In the genomic region with DNA sequence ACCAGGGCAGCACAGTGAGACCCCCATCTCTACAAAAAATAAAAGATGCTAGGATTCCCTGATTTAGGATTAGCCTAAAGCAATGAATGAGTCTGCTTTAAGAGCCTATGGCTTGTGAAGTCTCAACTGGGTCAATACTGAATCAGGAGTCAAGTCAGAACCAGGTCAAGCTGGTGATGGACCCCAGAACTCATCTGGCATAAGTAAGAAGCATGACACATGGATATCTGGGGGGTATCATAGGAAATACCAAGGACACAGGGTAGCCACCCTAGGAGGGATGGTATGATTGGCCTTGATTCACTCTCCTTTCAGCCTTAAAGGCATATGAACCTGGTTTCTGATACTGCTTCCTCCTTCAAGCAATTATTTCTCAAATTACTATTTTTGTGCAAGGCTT, we compare ENCODE assay signal across 16 cellular contexts.
"Had no signal": no experiment of that assay in that cellular context is flagged by ENCODE, and none has a peak within 500 bp of the region (broad histone marks: within the 10 kb centered on the region; RNA-seq: fewer than 3 reads in every experiment).

No MANE protein-coding gene starts in this region.

- H3K36me3 Mint-ChIP-seq: WTC11 had no signal

- H3K36me3 ChIP-seq: colonic mucosa, gastrocnemius medialis, left lung, ovary, thoracic aorta had no signal

- DNase-seq: activated CD4-positive, alpha-beta T cell treated with anti-CD3 and anti-CD28 coated beads, Interleukin-2, amount 10 ng/mL, durations not matched to agents 7 days and 5 days; activated CD8-positive, alpha-beta memory T cell treated with anti-CD3 and anti-CD28 coated beads, Interleukin-2, amount 50 U/mL, for 4 hours; activated effector memory CD4-positive, alpha-beta T cell treated with Interleukin-2 at 50 U/mL for 16 hours; activated naive CD8-positive, alpha-beta T cell treated with anti-CD3 and anti-CD28 coated beads, Interleukin-2, amount 10 ng/mL, durations not matched to agents 7 days and 5 days; colonic mucosa; effector CD4-positive, alpha-beta T cell; gastrocnemius medialis; left lung; ovary; stimulated activated CD4-positive, alpha-beta T cell treated with anti-CD3 and anti-CD28 coated beads, Interleukin-2, amount 100 ng/mL, for 48 hours; stomach had no signal

- H3K27me3 ChIP-seq: colonic mucosa, gastrocnemius medialis, left lung, ovary, SJSA1, stomach had no signal

- H3K9me3 Mint-ChIP-seq: WTC11 had no signal

- H3K4me3 Mint-ChIP-seq: activated CD4-positive, alpha-beta T cell treated with anti-CD3 and anti-CD28 coated beads, Interleukin-2, amount 10 ng/mL, durations not matched to agents 7 days and 5 days; activated naive CD8-positive, alpha-beta T cell treated with anti-CD3 and anti-CD28 coated beads, Interleukin-2, amount 10 ng/mL, durations not matched to agents 7 days and 5 days; WTC11 had no signal

- H3K4me3 ChIP-seq: colonic mucosa, gastrocnemius medialis, left lung, ovary, SJSA1, stomach, thoracic aorta had no signal

- H3K4me1 ChIP-seq: colonic mucosa, gastrocnemius medialis, left lung had no signal

- FAIRE-seq: endothelial cell of umbilical vein, keratinocyte had no signal

- ATAC-seq: gastrocnemius medialis, left lung, WTC11 had no signal

- H3K27ac Mint-ChIP-seq: activated CD4-positive, alpha-beta T cell treated with anti-CD3 and anti-CD28 coated beads, Interleukin-2, amount 10 ng/mL, durations not matched to agents 7 days and 5 days; activated naive CD8-positive, alpha-beta T cell treated with anti-CD3 and anti-CD28 coated beads, Interleukin-2, amount 10 ng/mL, durations not matched to agents 7 days and 5 days; WTC11 had no signal

- H3K9me3 ChIP-seq: colonic mucosa, gastrocnemius medialis, left lung, ovary, SJSA1, stomach, thoracic aorta had no signal

- H3K4me1 Mint-ChIP-seq: WTC11 had no signal

- H3K27me3 Mint-ChIP-seq: activated CD4-positive, alpha-beta T cell treated with anti-CD3 and anti-CD28 coated beads, Interleukin-2, amount 10 ng/mL, durations not matched to agents 7 days and 5 days; activated naive CD8-positive, alpha-beta T cell treated with anti-CD3 and anti-CD28 coated beads, Interleukin-2, amount 10 ng/mL, durations not matched to agents 7 days and 5 days had no signal

- H3K27ac ChIP-seq: colonic mucosa, gastrocnemius medialis, left lung, ovary, SJSA1, thoracic aorta had no signal
